ENCODE assay signal across 9 cellular contexts in genomic region chr2:173101687-173102086, GRCh38. TPM values are rescaled to one million over a fixed set of nuclear protein-coding genes. Genes with fewer than 3 reads are reported as not detected.
DNase-seq lines count a peak whose midpoint lies in the region; ATAC-seq and TF ChIP-seq lines count a peak whose summit lies in the region.
"Had no signal": no experiment of that assay in that cellular context is flagged by ENCODE, and none has a peak within 500 bp of the region (broad histone marks: within the 10 kb centered on the region; RNA-seq: fewer than 3 reads in every experiment).

No MANE protein-coding gene starts in this region.

- H3K36me3 ChIP-seq in adrenal gland (replicated peaks in 1 of 2) (no peaks in the 10 kb centered on the region), skeletal muscle tissue (ENCODE audit: control insufficient read depth in 3 of 3, insufficient read depth in 3 of 3, low read length in 3 of 3) (peaks cover 0 to 13% (median 8%) of the 10 kb centered on the region in 3 donors)

- TF ChIP-seq POLR2A in adrenal gland (IDR thresholded peaks at IDR 0.05): no peak

- intact Hi-C loops in activated CD8-positive, alpha-beta T cell treated with anti-CD3 and anti-CD28 coated beads for 36 hours (cut with micrococcal nuclease): no loop called here
- intact Hi-C loops in adrenal gland (cut with DNase I): no loop called here

- POLR2A ChIA-PET in activated CD8-positive, alpha-beta T cell treated with anti-CD3 and anti-CD28 coated beads for 36 hours (lab: Charles Lee): no interaction called here
- POLR2A ChIA-PET in activated CD8-positive, alpha-beta T cell treated with anti-CD3 and anti-CD28 coated beads, Interleukin-2, amount 10 ng/mL, durations not matched to agents 7 days and 5 days (lab: Charles Lee): interaction anchor here (0.8 kb wide), 1 partner anchor 11 kb away, joined by 3 read pairs; no protein-coding TSS in a partner anchor
- POLR2A ChIA-PET in T-cell (lab: Charles Lee): no interaction called here

- H3K4me3 ChIP-seq in adrenal gland (no peak overlapping the region), skeletal muscle tissue (ENCODE audit: low read length in 3 of 3) (no peak overlapping the region)

- peak overlapping the region in 4 of 5 donors; percentile 18 to 52 (median 47) for H3K27ac ChIP-seq in adrenal gland
- H3K27ac ChIP-seq in skeletal muscle tissue (ENCODE audit: low read depth, low read length): peak overlapping the region; percentile 28

- H3K27me3 ChIP-seq in adrenal gland (no peaks in the 10 kb centered on the region), skeletal muscle tissue (ENCODE audit: control insufficient read depth in 3 of 3, insufficient read depth in 3 of 3, low read length in 3 of 3) (no peaks in the 10 kb centered on the region)

- H3K4me1 ChIP-seq in adrenal gland (replicated peaks in 1 of 2) (peaks cover 0 to 7% of the 10 kb centered on the region in 2 donors), skeletal muscle tissue (ENCODE audit: control insufficient read depth in 3 of 3, insufficient read depth in 3 of 3, low read length in 3 of 3) (peaks cover 32 to 62% (median 40%) of the 10 kb centered on the region in 3 donors)

- TF ChIP-seq CTCF in activated CD8-positive, alpha-beta T cell treated with anti-CD3 and anti-CD28 coated beads for 36 hours (IDR thresholded peaks at IDR 0.05): no peak
- TF ChIP-seq CTCF in adrenal gland (IDR thresholded peaks at IDR 0.05): no peak

- peaks cover 7% of the 10 kb centered on the region for H3K4me1 Mint-ChIP-seq in activated CD8-positive, alpha-beta T cell treated with anti-CD3 and anti-CD28 coated beads for 36 hours (ENCODE audit: low read depth)
- H3K4me1 Mint-ChIP-seq in activated CD8-positive, alpha-beta T cell treated with anti-CD3 and anti-CD28 coated beads, Interleukin-2, amount 10 ng/mL, durations not matched to agents 7 days and 5 days (ENCODE audit: low read depth): no peaks in the 10 kb centered on the region
- peaks cover 0 to 12% (median 0%) of the 10 kb centered on the region in 3 donors for H3K4me1 Mint-ChIP-seq in T-cell

- 45 to 63% (median 57%) methylated on average over 3 of the region's 3 CpGs for WGBS in adrenal gland, 4 donors

- no peak overlapping the region for H3K9ac ChIP-seq in skeletal muscle tissue (ENCODE audit: low read depth in 1 of 3, low read length in 3 of 3)

- DNase-seq in activated CD8-positive, alpha-beta T cell treated with anti-CD3 and anti-CD28 coated beads for 36 hours: no peak
- no peak for DNase-seq in activated CD8-positive, alpha-beta T cell treated with anti-CD3 and anti-CD28 coated beads, Interleukin-2, amount 10 ng/mL, durations not matched to agents 7 days and 5 days
- DNase-seq in adrenal gland (peak in 3 of 7 donors; percentile 20 to 40 (median 23)), T-cell (no peak), amygdala (lab: John Stamatoyannopoulos, UW) (no peak), NCI-H1436 treated with DMSO at 0.1 percent for 48 hours (lab: John Stamatoyannopoulos, UW) (no peak)
- DNase-seq: H9 had no signal

- no peaks in the 10 kb centered on the region for H3K36me3 Mint-ChIP-seq in activated CD8-positive, alpha-beta T cell treated with anti-CD3 and anti-CD28 coated beads for 36 hours (ENCODE audit: low read depth)
- peaks cover 7% of the 10 kb centered on the region for H3K36me3 Mint-ChIP-seq in activated CD8-positive, alpha-beta T cell treated with anti-CD3 and anti-CD28 coated beads, Interleukin-2, amount 10 ng/mL, durations not matched to agents 7 days and 5 days (ENCODE audit: low read depth)
- no peaks in the 10 kb centered on the region for H3K36me3 Mint-ChIP-seq in T-cell

- H3K9me3 Mint-ChIP-seq in activated CD8-positive, alpha-beta T cell treated with anti-CD3 and anti-CD28 coated beads for 36 hours: no peaks in the 10 kb centered on the region
- H3K9me3 Mint-ChIP-seq in activated CD8-positive, alpha-beta T cell treated with anti-CD3 and anti-CD28 coated beads, Interleukin-2, amount 10 ng/mL, durations not matched to agents 7 days and 5 days (ENCODE audit: insufficient read depth): no peaks in the 10 kb centered on the region
- H3K9me3 Mint-ChIP-seq in T-cell: no peaks in the 10 kb centered on the region
- H3K9me3 Mint-ChIP-seq: H9 had no signal

- H3K27ac Mint-ChIP-seq in activated CD8-positive, alpha-beta T cell treated with anti-CD3 and anti-CD28 coated beads for 36 hours: no peak overlapping the region
- no peak overlapping the region for H3K27ac Mint-ChIP-seq in activated CD8-positive, alpha-beta T cell treated with anti-CD3 and anti-CD28 coated beads, Interleukin-2, amount 10 ng/mL, durations not matched to agents 7 days and 5 days
- no peak overlapping the region for H3K27ac Mint-ChIP-seq in T-cell
- H3K27ac Mint-ChIP-seq: H9 had no signal

- peak; percentile 80 for ATAC-seq in activated CD8-positive, alpha-beta T cell treated with anti-CD3 and anti-CD28 coated beads for 36 hours
- ATAC-seq in activated CD8-positive, alpha-beta T cell treated with anti-CD3 and anti-CD28 coated beads, Interleukin-2, amount 10 ng/mL, durations not matched to agents 7 days and 5 days: no peak
- ATAC-seq in HG02623 (IDR thresholded peaks at IDR 0.05; ENCODE audit: unreplicated experiment) (peak; percentile 64), T-cell (replicated peaks in 1 of 4) (no peak)

- H3K9me3 ChIP-seq in adrenal gland (replicated peaks in 1 of 3): no peaks in the 10 kb centered on the region
- H3K9me3 ChIP-seq in skeletal muscle tissue (ENCODE audit: control insufficient read depth in 3 of 3, low read length in 3 of 3): no peaks in the 10 kb centered on the region

- no peaks in the 10 kb centered on the region for H3K27me3 Mint-ChIP-seq in activated CD8-positive, alpha-beta T cell treated with anti-CD3 and anti-CD28 coated beads for 36 hours
- no peaks in the 10 kb centered on the region for H3K27me3 Mint-ChIP-seq in activated CD8-positive, alpha-beta T cell treated with anti-CD3 and anti-CD28 coated beads, Interleukin-2, amount 10 ng/mL, durations not matched to agents 7 days and 5 days (ENCODE audit: low read depth)
- no peaks in the 10 kb centered on the region for H3K27me3 Mint-ChIP-seq in T-cell

- no peak overlapping the region for H3K4me3 Mint-ChIP-seq in activated CD8-positive, alpha-beta T cell treated with anti-CD3 and anti-CD28 coated beads for 36 hours
- no peak overlapping the region for H3K4me3 Mint-ChIP-seq in activated CD8-positive, alpha-beta T cell treated with anti-CD3 and anti-CD28 coated beads, Interleukin-2, amount 10 ng/mL, durations not matched to agents 7 days and 5 days
- no peak overlapping the region for H3K4me3 Mint-ChIP-seq in T-cell
- H3K4me3 Mint-ChIP-seq: H9 had no signal

- CTCF ChIA-PET in activated CD8-positive, alpha-beta T cell treated with anti-CD3 and anti-CD28 coated beads for 36 hours (lab: Charles Lee): interaction anchor here (1.9 kb wide), 2 partner anchors 74 to 109 kb away, joined by 4 to 6 read pairs; no protein-coding TSS in a partner anchor
- CTCF ChIA-PET in activated CD8-positive, alpha-beta T cell treated with anti-CD3 and anti-CD28 coated beads, Interleukin-2, amount 10 ng/mL, durations not matched to agents 7 days and 5 days (lab: Charles Lee): interaction anchor here (1.9 kb wide), 1 partner anchor 109 kb away, joined by 6 read pairs; no protein-coding TSS in a partner anchor
- CTCF ChIA-PET in T-cell (lab: Charles Lee): interaction anchor here in 1 of 2 donors (0.8 kb wide), 1 partner anchor 109 kb away, joined by 3 read pairs; no protein-coding TSS in a partner anchor

RNA-seq across cellular contexts. Expression of gene MAP3K20, which starts 26.0 kb away (rescaled TPM):
- 10 to 100 TPM in 1 of 2 experiments, 1 to 10 TPM in 1; 8.0 to 10.2 TPM for total RNA-seq in activated CD8-positive, alpha-beta T cell treated with anti-CD3 and anti-CD28 coated beads for 36 hours
- total RNA-seq in activated CD8-positive, alpha-beta T cell treated with anti-CD3 and anti-CD28 coated beads, Interleukin-2, amount 10 ng/mL, durations not matched to agents 7 days and 5 days: 10 to 100 TPM; 15.6 to 16.0 TPM
- 10 to 100 TPM; 10.9 to 54.2 (median 29.1) TPM for total RNA-seq in adrenal gland
- polyA plus RNA-seq in adrenal gland: 10 to 100 TPM in 1 of 3 donors, 1 to 10 TPM in 2; 8.1 to 26.8 (median 9.3) TPM
- 52.7 TPM for total RNA-seq in skeletal muscle tissue
- 1 to 10 TPM; 1.1 to 3.0 (median 1.4) TPM for total RNA-seq in T-cell

Comparison
In these comparisons a context has a peak if more than half of its experiments do, and no peak if none do; other contexts are left out.
1. ATAC-seq: peak in activated CD8-positive, alpha-beta T cell treated with anti-CD3 and anti-CD28 coated beads for 36 hours (single experiment) and HG02623 (single experiment); none in activated CD8-positive, alpha-beta T cell treated with anti-CD3 and anti-CD28 coated beads, Interleukin-2, amount 10 ng/mL, durations not matched to agents 7 days and 5 days (single experiment) and T-cell (0 of 4).